ENCODE assay signal across 18 cellular contexts in genomic region chr17:17926840-17927449, GRCh38. TPM values are rescaled to one million over a fixed set of nuclear protein-coding genes. Genes with fewer than 3 reads are reported as not detected.
A peak's percentile ranks its signal among the peaks of the same experiment; 100 is the strongest.
DNase-seq lines count a peak whose midpoint lies in the region; TF ChIP-seq lines count a peak whose summit lies in the region.
"Had no signal": no experiment of that assay in that cellular context is flagged by ENCODE, and none has a peak within 500 bp of the region (broad histone marks: within the 10 kb centered on the region; RNA-seq: fewer than 3 reads in every experiment).

No MANE protein-coding gene starts in this region.

- H3K9me3 Mint-ChIP-seq in HFFc6 = no peaks in the 10 kb centered on the region
- H3K9me3 Mint-ChIP-seq: activated CD4-positive, alpha-beta memory T cell treated with anti-CD3 and anti-CD28 coated beads for 36 hours; activated T-helper 1 cell treated with anti-CD3 and anti-CD28 coated beads, Interleukin-12 subunit alpha, Interleukin-12 subunit beta, Interleukin-2, Interleukin-4 antibody, amounts not matched to agents 30 ng/mL and 10 ng/mL and 1 ng/mL, durations not matched to agents 14 hours and 24 hours and 36 hours; CD4-positive, alpha-beta memory T cell had no signal

- DNase-seq in HFFc6 (no peak), caudate nucleus (lab: John Stamatoyannopoulos, UW) (peak in 9 of 61 donors; percentile 22 to 45 (median 31)), putamen (ENCODE audit: low spot score) (peak; percentile 58), smooth muscle cell (lab: John Stamatoyannopoulos, UW; ENCODE audit: unreplicated experiment) (no peak), OCI-LY7 (ENCODE audit: low spot score) (no peak), islet precursor cell (no peak)
- no peak for DNase-seq in stimulated activated CD4-positive, alpha-beta T cell treated with anti-CD3 and anti-CD28 coated beads, Interleukin-12 subunit alpha, Interleukin-12 subunit beta, amount 100 ng/mL, for 4 hours
- DNase-seq: activated CD4-positive, alpha-beta memory T cell treated with anti-CD3 and anti-CD28 coated beads for 36 hours; amniotic stem cell; CD4-positive, alpha-beta memory T cell; colonic mucosa; NCI-H2081 treated with DMSO at 0.1 percent for 48 hours; NCI-H526; PC-3; stimulated activated CD4-positive, alpha-beta T cell treated with anti-CD3 and anti-CD28 coated beads, Interleukin-4, amount 100 ng/mL, for 4 hours had no signal

- peaks cover 11% of the 10 kb centered on the region for H3K36me3 Mint-ChIP-seq in HFFc6 (ENCODE audit: low read depth)
- H3K36me3 Mint-ChIP-seq: activated CD4-positive, alpha-beta memory T cell treated with anti-CD3 and anti-CD28 coated beads for 36 hours; CD4-positive, alpha-beta memory T cell had no signal

- TF ChIP-seq CTCF in HFFc6 (IDR thresholded peaks at IDR 0.05) (no peak), smooth muscle cell (IDR thresholded peaks at IDR 0.05; ENCODE audit: borderline replicate concordance, insufficient read depth, poor library complexity, severe bottlenecking) (no peak), OCI-LY7 (conservative IDR thresholded peaks at IDR 0.05; ENCODE audit: low read length) (no peak)

- CTCF ChIA-PET in OCI-LY7 (lab: Charles Lee; ENCODE audit: unreplicated experiment) = no interaction called here

- H3K4me3 ChIP-seq in smooth muscle cell (no peak overlapping the region), OCI-LY7 (ENCODE audit: low read depth, low read length, poor library complexity, severe bottlenecking) (no peak overlapping the region)
- H3K4me3 ChIP-seq: colonic mucosa had no signal

- H3K4me1 ChIP-seq in smooth muscle cell (ENCODE audit: low read depth) = peaks cover 20% of the 10 kb centered on the region
- no peaks in the 10 kb centered on the region for H3K4me1 ChIP-seq in OCI-LY7 (ENCODE audit: insufficient read depth, low read length, poor library complexity, severe bottlenecking)

- peaks cover 7% of the 10 kb centered on the region; the same call in 1 of the 2 replicates for H3K27me3 Mint-ChIP-seq in HFFc6 (ENCODE audit: insufficient read depth)
- H3K27me3 Mint-ChIP-seq: activated CD4-positive, alpha-beta memory T cell treated with anti-CD3 and anti-CD28 coated beads for 36 hours; CD4-positive, alpha-beta memory T cell had no signal

- H3K27ac Mint-ChIP-seq in HFFc6 = peak overlapping the region; percentile 33; the same call in 1 of the 2 replicates
- H3K27ac Mint-ChIP-seq: activated CD4-positive, alpha-beta memory T cell treated with anti-CD3 and anti-CD28 coated beads for 36 hours; activated T-helper 1 cell treated with anti-CD3 and anti-CD28 coated beads, Interleukin-12 subunit alpha, Interleukin-12 subunit beta, Interleukin-2, Interleukin-4 antibody, amounts not matched to agents 30 ng/mL and 10 ng/mL and 1 ng/mL, durations not matched to agents 14 hours and 24 hours and 36 hours had no signal

- H3K27ac ChIP-seq in caudate nucleus (ENCODE audit: low read depth, low read length) (peak overlapping the region; percentile 27), layer of hippocampus (ENCODE audit: low read depth, low read length) (peak overlapping the region; percentile 71), smooth muscle cell (ENCODE audit: low read depth) (no peak overlapping the region), OCI-LY7 (ENCODE audit: low read depth, low read length, poor library complexity, severe bottlenecking) (no peak overlapping the region)
- H3K27ac ChIP-seq: colonic mucosa had no signal

- POLR2A ChIA-PET in OCI-LY7 (lab: Charles Lee) = interaction anchor here (0.8 kb wide), 1 partner anchor 18 kb away, joined by 3 read pairs; no protein-coding TSS in a partner anchor

- H2AFZ ChIP-seq in smooth muscle cell (ENCODE audit: low read depth) (no peak overlapping the region), OCI-LY7 (ENCODE audit: low read length) (no peak overlapping the region)

- H4K20me1 ChIP-seq in smooth muscle cell (ENCODE audit: low read depth) (peaks cover 11% of the 10 kb centered on the region), OCI-LY7 (ENCODE audit: insufficient read depth, low read length) (no peaks in the 10 kb centered on the region)

- H3K9me2 ChIP-seq in OCI-LY7 (ENCODE audit: insufficient read depth, low read length) = no peaks in the 10 kb centered on the region

- peaks cover 62% of the 10 kb centered on the region for H3K79me2 ChIP-seq in smooth muscle cell (ENCODE audit: low read depth)
- H3K79me2 ChIP-seq in OCI-LY7 (ENCODE audit: insufficient read depth, low read depth, low read length) = no peaks in the 10 kb centered on the region

- H3K27me3 ChIP-seq in layer of hippocampus (ENCODE audit: control insufficient read depth, insufficient read depth, low read length) (no peaks in the 10 kb centered on the region), smooth muscle cell (ENCODE audit: low read depth) (no peaks in the 10 kb centered on the region)
- H3K27me3 ChIP-seq: colonic mucosa had no signal

- no TSS peak for BruUV-seq in OCI-LY7 (replicated peaks; lab: Mats Ljungman, UMichigan)

- peaks cover 10% of the 10 kb centered on the region for H3F3A ChIP-seq in smooth muscle cell (ENCODE audit: low read depth)

- H3K9me3 ChIP-seq in smooth muscle cell (replicated peaks; ENCODE audit: low read depth) (no peaks in the 10 kb centered on the region), OCI-LY7 (ENCODE audit: low read length) (no peaks in the 10 kb centered on the region)
- H3K9me3 ChIP-seq: colonic mucosa had no signal

- intact Hi-C loops in OCI-LY7 (cut with micrococcal nuclease; ENCODE audit: unreplicated experiment) = no loop called here

- H3K36me3 ChIP-seq in smooth muscle cell (ENCODE audit: low read depth) (no peaks in the 10 kb centered on the region), OCI-LY7 (ENCODE audit: insufficient read depth, low read length) (no peaks in the 10 kb centered on the region)
- H3K36me3 ChIP-seq: colonic mucosa had no signal

- H3K4me1 Mint-ChIP-seq in HFFc6 (ENCODE audit: low read depth) = peaks cover 92% of the 10 kb centered on the region

- no peak overlapping the region for H3K4me2 ChIP-seq in smooth muscle cell
- no peak overlapping the region for H3K4me2 ChIP-seq in OCI-LY7 (ENCODE audit: low read length)

- no peak overlapping the region for H3K4me3 Mint-ChIP-seq in HFFc6
- H3K4me3 Mint-ChIP-seq: activated CD4-positive, alpha-beta memory T cell treated with anti-CD3 and anti-CD28 coated beads for 36 hours; activated T-helper 1 cell treated with anti-CD3 and anti-CD28 coated beads, Interleukin-12 subunit alpha, Interleukin-12 subunit beta, Interleukin-2, Interleukin-4 antibody, amounts not matched to agents 30 ng/mL and 10 ng/mL and 1 ng/mL, durations not matched to agents 14 hours and 24 hours and 36 hours; CD4-positive, alpha-beta memory T cell had no signal

- H3K9ac ChIP-seq in smooth muscle cell (ENCODE audit: low read depth) = no peak overlapping the region

- 73% methylated on average over 5 of the region's 5 CpGs for WGBS in smooth muscle cell (ENCODE audit: low lambda C conversion rate)

RNA-seq across cellular contexts. Expression of gene TOM1L2, which starts 45.3 kb away (rescaled TPM):
- total RNA-seq in HFFc6 (2021; fragmentation: NEBNext Ultra II Directional; extraction: Animal tissue kit (Norgen Biotek cat#: 25700)) = 100 to 1,000 TPM in 4 of 6 experiments, 10 to 100 TPM in 2; 92.1 to 144 (median 101) TPM
- 27.0 and 27.3 TPM in 2 replicates for total RNA-seq in smooth muscle cell
- polyA plus RNA-seq in smooth muscle cell = 20.3 and 37.9 TPM in 2 replicates
- 4.9 and 5.4 TPM in 2 replicates for total RNA-seq in OCI-LY7 (2014; rRNA removed; shearing (Covaris generic))
- total RNA-seq in OCI-LY7 (2022) = 14.3 and 16.4 TPM in 2 replicates

RNA-seq across cellular contexts. Expression of gene DRC3, which starts 45.7 kb away (rescaled TPM):
- under 1 TPM; 0.37 to 0.73 (median 0.61) TPM for total RNA-seq in HFFc6 (2021; fragmentation: NEBNext Ultra II Directional; extraction: Animal tissue kit (Norgen Biotek cat#: 25700))
- total RNA-seq in smooth muscle cell (0.72 TPM in 1 of 2 replicates, not detected in the other), OCI-LY7 (2022) (0.19 and 0.50 TPM in 2 replicates)
- polyA plus RNA-seq in smooth muscle cell = 0.83 and 2.4 TPM in 2 replicates
- not detected in 2 replicates for total RNA-seq in OCI-LY7 (2014; rRNA removed; shearing (Covaris generic))
- total RNA-seq: activated T-helper 1 cell treated with anti-CD3 and anti-CD28 coated beads, Interleukin-12 subunit alpha, Interleukin-12 subunit beta, Interleukin-2, Interleukin-4 antibody, amounts not matched to agents 30 ng/mL and 10 ng/mL and 1 ng/mL, durations not matched to agents 14 hours and 24 hours and 36 hours; mononuclear cell had no signal

Comparison
In these comparisons a context has a peak if more than half of its experiments do, and no peak if none do; other contexts are left out.
1. H3K27ac ChIP-seq: peak in caudate nucleus (single experiment) and layer of hippocampus (single experiment); none in smooth muscle cell (single experiment) and OCI-LY7 (single experiment).